In the genomic region with DNA sequence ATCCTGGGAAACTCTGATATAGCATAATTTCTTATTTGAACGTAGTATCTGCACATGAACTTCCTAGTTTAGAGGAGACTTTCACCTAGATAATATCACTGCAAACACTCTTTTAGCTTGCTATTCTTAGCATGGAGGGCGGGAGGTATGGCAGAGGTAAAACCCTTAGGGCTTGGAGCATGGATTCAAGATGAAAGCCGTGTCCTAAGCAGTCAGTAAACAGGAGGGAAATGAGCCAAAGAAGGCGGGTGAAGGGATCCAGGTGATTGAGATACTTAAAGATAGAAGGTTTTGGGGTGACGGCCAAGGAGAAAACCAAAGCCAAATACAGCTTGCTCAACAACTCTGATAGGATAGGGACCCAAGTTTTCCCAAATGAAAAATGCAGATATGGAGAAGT, we compare ENCODE assay signal across 14 cellular contexts.
DNase-seq lines count a peak whose midpoint lies in the region; ATAC-seq and TF ChIP-seq lines count a peak whose summit lies in the region.
"Had no signal": no experiment of that assay in that cellular context is flagged by ENCODE, and none has a peak within 500 bp of the region (broad histone marks: within the 10 kb centered on the region; RNA-seq: fewer than 3 reads in every experiment).

No MANE protein-coding gene starts in this region.

- TF ChIP-seq POLR2A in breast epithelium (IDR thresholded peaks at IDR 0.05) = no peak

- H3K27me3 ChIP-seq in breast epithelium (no peaks in the 10 kb centered on the region), PC-9 (ENCODE audit: insufficient read depth, low read depth) (no peaks in the 10 kb centered on the region)
- H3K27me3 ChIP-seq: gastroesophageal sphincter had no signal

- H3F3A ChIP-seq in PC-9 (ENCODE audit: insufficient read depth, low read depth) = no peaks in the 10 kb centered on the region

- H3K27me3 Mint-ChIP-seq in MCF 10A (ENCODE audit: insufficient read depth, unreplicated experiment) = no peaks in the 10 kb centered on the region

- H3K27ac Mint-ChIP-seq in MCF 10A (ENCODE audit: low read depth, unreplicated experiment) = peak overlapping the region; percentile 91

- peak; percentile 35 for ATAC-seq in esophagus mucosa
- ATAC-seq: gastroesophageal sphincter had no signal

- peaks cover 26% of the 10 kb centered on the region for H4K20me1 ChIP-seq in OCI-LY7 (ENCODE audit: insufficient read depth, low read length)
- no peaks in the 10 kb centered on the region for H4K20me1 ChIP-seq in PC-9 (ENCODE audit: insufficient read depth)

- H3K36me3 Mint-ChIP-seq in MCF 10A (ENCODE audit: insufficient read depth, unreplicated experiment) = no peaks in the 10 kb centered on the region

- H3K9me3 Mint-ChIP-seq in MCF 10A (ENCODE audit: unreplicated experiment) = no peaks in the 10 kb centered on the region

- CTCF ChIA-PET in MCF 10A (lab: Yijun Ruan, JAX) (interaction anchor here (0.6 to 1.8 kb wide), 8 partner anchors 55 to 402 kb away, joined by 3 to 8 read pairs (median 3); no protein-coding TSS in a partner anchor), OCI-LY7 (lab: Charles Lee; ENCODE audit: unreplicated experiment) (interaction anchor here (0.9 to 2.8 kb wide), 3 partner anchors 59 to 65 kb away, joined by 3 to 12 read pairs (median 3); no protein-coding TSS in a partner anchor), PC-9 (lab: Charles Lee) (no interaction called here)

- BruUV-seq in MCF 10A (replicated peaks; lab: Mats Ljungman, UMichigan) = no TSS peak
- BruUV-seq in OCI-LY7 (replicated peaks; lab: Mats Ljungman, UMichigan) = no TSS peak
- BruUV-seq in PC-9 (replicated peaks; lab: Mats Ljungman, UMichigan) = no TSS peak

- TF ChIP-seq CTCF in MCF 10A (IDR thresholded peaks at IDR 0.05; ENCODE audit: unreplicated experiment) (no peak), breast epithelium (IDR thresholded peaks at IDR 0.05) (no peak), OCI-LY7 (conservative IDR thresholded peaks at IDR 0.05; ENCODE audit: low read length) (no peak), PC-9 (conservative IDR thresholded peaks at IDR 0.05) (no peak)

- WGBS in urinary bladder = 68% methylated on average over 5 of the region's 5 CpGs

- H3K9me3 ChIP-seq in breast epithelium = no peaks in the 10 kb centered on the region
- H3K9me3 ChIP-seq in OCI-LY7 (ENCODE audit: low read length) = 0 out of 2 replicates have a peak, but pooled peaks cover 2% of the 10 kb centered on the region
- H3K9me3 ChIP-seq in PC-9 (ENCODE audit: insufficient read depth, low read depth) = no peaks in the 10 kb centered on the region
- H3K9me3 ChIP-seq: gastroesophageal sphincter had no signal

- no peak overlapping the region for H3K27ac ChIP-seq in breast epithelium
- peak overlapping the region; percentile 94 for H3K27ac ChIP-seq in OCI-LY7 (ENCODE audit: low read depth, low read length, poor library complexity, severe bottlenecking)
- peak overlapping the region; percentile 56 for H3K27ac ChIP-seq in urinary bladder (ENCODE audit: low read depth)
- H3K27ac ChIP-seq in PC-9 = no peak overlapping the region
- H3K27ac ChIP-seq: gastroesophageal sphincter had no signal

- H3K4me3 ChIP-seq in breast epithelium = no peak overlapping the region
- peak overlapping the region; percentile 90 for H3K4me3 ChIP-seq in OCI-LY7 (ENCODE audit: low read depth, low read length, poor library complexity, severe bottlenecking)
- no peak overlapping the region for H3K4me3 ChIP-seq in urinary bladder (ENCODE audit: low read depth, low read length)
- no peak overlapping the region for H3K4me3 ChIP-seq in PC-9
- H3K4me3 ChIP-seq: gastroesophageal sphincter had no signal

- intact Hi-C loops in MCF 10A (cut with micrococcal nuclease) (loop anchor here (5.0 kb wide), 1 partner anchor 36 kb away; no protein-coding TSS in a partner anchor), breast epithelium (cut with DNase I; ENCODE audit: low total_unique reads) (loop anchor here (10.0 kb wide), 1 partner anchor 1681 kb away; no protein-coding TSS in a partner anchor), OCI-LY7 (cut with micrococcal nuclease; ENCODE audit: unreplicated experiment) (loop anchor here (5.0 kb wide), 1 partner anchor 109 kb away; the partner anchor contains the start of gene BCAT1), PC-9 (cut with micrococcal nuclease; ENCODE audit: unreplicated experiment) (no loop called here)

- H3K4me1 Mint-ChIP-seq in MCF 10A (ENCODE audit: insufficient read depth, unreplicated experiment) = peaks cover 37% of the 10 kb centered on the region

- H2AFZ ChIP-seq in OCI-LY7 (ENCODE audit: low read length) (no peak overlapping the region), PC-9 (no peak overlapping the region)

- H3K79me2 ChIP-seq in OCI-LY7 (ENCODE audit: insufficient read depth, low read depth, low read length) = peaks cover 95% of the 10 kb centered on the region
- no peaks in the 10 kb centered on the region for H3K79me2 ChIP-seq in PC-9 (ENCODE audit: low read depth)

- POLR2A ChIA-PET in MCF 10A (lab: Yijun Ruan, JAX) (interaction anchor here (0.7 to 6.0 kb wide), 15 partner anchors 9 to 1197 kb away, joined by 3 to 43 read pairs (median 4); partner anchors contain the start of genes DNAI7 and ETFRF1), OCI-LY7 (lab: Charles Lee) (interaction anchor here (0.5 to 13.9 kb wide), 11 partner anchors 22 to 195 kb away, joined by 3 to 911 read pairs (median 5); partner anchors contain the start of genes BCAT1 and KRAS), PC-9 (lab: Charles Lee; ENCODE audit: unreplicated experiment) (no interaction called here)

- peak overlapping the region; percentile 12 for H3K4me3 Mint-ChIP-seq in MCF 10A (ENCODE audit: unreplicated experiment)

- H3K4me1 ChIP-seq in breast epithelium (no peaks in the 10 kb centered on the region), OCI-LY7 (ENCODE audit: insufficient read depth, low read length, poor library complexity, severe bottlenecking) (peaks cover 45% of the 10 kb centered on the region), urinary bladder (ENCODE audit: insufficient read depth) (no peaks in the 10 kb centered on the region), PC-9 (replicated peaks; ENCODE audit: insufficient read depth) (no peaks in the 10 kb centered on the region)
- H3K4me1 ChIP-seq: gastroesophageal sphincter had no signal

- H3K36me3 ChIP-seq in breast epithelium (no peaks in the 10 kb centered on the region), OCI-LY7 (ENCODE audit: insufficient read depth, low read length) (peaks cover 84% of the 10 kb centered on the region), urinary bladder (ENCODE audit: insufficient read depth) (no peaks in the 10 kb centered on the region), PC-9 (ENCODE audit: low read depth) (no peaks in the 10 kb centered on the region)
- H3K36me3 ChIP-seq: gastroesophageal sphincter had no signal

- H3K9me2 ChIP-seq in OCI-LY7 (ENCODE audit: insufficient read depth, low read length) = no peaks in the 10 kb centered on the region
- no peaks in the 10 kb centered on the region for H3K9me2 ChIP-seq in PC-9 (ENCODE audit: insufficient read depth)

- DNase-seq in MCF 10A (ENCODE audit: unreplicated experiment) (peak; percentile 68), breast epithelium (ENCODE audit: low spot score in 2 of 2) (no peak), OCI-LY7 (ENCODE audit: low spot score) (peak; percentile 60), PC-9 (no peak), epidermal melanocyte (ENCODE audit: insufficient read length, low spot score) (no peak)
- no peak for DNase-seq in stimulated activated naive CD4-positive, alpha-beta T cell treated with Interleukin-2 at 50 U/mL for 16 hours (lab: John Stamatoyannopoulos, UW)
- DNase-seq: effector CD4-positive, alpha-beta T cell; EL; NCI-H2227 treated with DMSO at 0.1 percent for 48 hours; retina; stimulated activated CD4-positive, alpha-beta T cell treated with anti-CD3 and anti-CD28 coated beads, Interleukin-1b, Interleukin-23, amount 100 ng/mL, for 48 hours had no signal

- H3K4me2 ChIP-seq in OCI-LY7 (ENCODE audit: low read length) = peak overlapping the region; percentile 81
- H3K4me2 ChIP-seq in PC-9 = no peak overlapping the region

Comparison
In these comparisons a context has a peak if more than half of its experiments do, and no peak if none do; other contexts are left out.
1. DNase-seq: peak in MCF 10A (single experiment) and OCI-LY7 (single experiment); none in breast epithelium (0 of 2), PC-9 (0 of 2), stimulated activated naive CD4-positive, alpha-beta T cell treated with Interleukin-2 at 50 U/mL for 16 hours (single experiment) and epidermal melanocyte (single experiment).
2. H3K27ac ChIP-seq: peak in OCI-LY7 (single experiment) and urinary bladder (single experiment); none in breast epithelium (0 of 2) and PC-9 (single experiment).